8 cellular contexts compared by ENCODE assay signal in genomic region chr19:29811125-29812079, GRCh38. TPM values are rescaled to one million over a fixed set of nuclear protein-coding genes. Genes with fewer than 3 reads are reported as not detected.
DNase-seq lines count a peak whose midpoint lies in the region; ATAC-seq and TF ChIP-seq lines count a peak whose summit lies in the region.

CCNE1 (plus strand) TSS chr19:29811991; CDS start chr19:29812556, 565 bp downstream.

- peak; percentile 80 for DNase-seq in AG10803 (ENCODE audit: low read depth)
- DNase-seq in NCI-H446 (lab: John Stamatoyannopoulos, UW) = peak; percentile 76 to 92
- peak; percentile 97 to 98 for DNase-seq in activated CD4-positive, alpha-beta T cell treated with anti-CD3 and anti-CD28 coated beads for 24 hours (ENCODE audit: low read depth in 2 of 2)
- peak; percentile 82 for DNase-seq in chondrocyte (ENCODE audit: low spot score)
- peak; percentile 90 to 98 for DNase-seq in stimulated activated CD4-positive, alpha-beta T cell treated with anti-CD3 and anti-CD28 coated beads, Interleukin-1b, Interleukin-23, amount 100 ng/mL, for 1 hour (ENCODE audit: low read depth in 2 of 2)

- peak within 1 kb of the TSS; percentile 62 for H3K27ac ChIP-seq in layer of hippocampus (ENCODE audit: low read depth, low read length)

- peaks cover 4% of the 10 kb centered on the region for H3K4me1 Mint-ChIP-seq in chondrocyte (ENCODE audit: low read depth)

- H3K4me3 Mint-ChIP-seq in chondrocyte (ENCODE audit: unreplicated experiment) = peak within 1 kb of the TSS; percentile 77

- no peaks in the 10 kb centered on the region for H3K27me3 ChIP-seq in layer of hippocampus (ENCODE audit: control insufficient read depth, insufficient read depth, low read length)

- peak within 1 kb of the TSS; percentile 72 for H3K27ac Mint-ChIP-seq in chondrocyte (ENCODE audit: unreplicated experiment)

- H3K27me3 Mint-ChIP-seq in chondrocyte (ENCODE audit: low read depth) = no peaks in the 10 kb centered on the region

- H3K36me3 Mint-ChIP-seq in chondrocyte (ENCODE audit: low read depth) = no peaks in the 10 kb centered on the region

- in situ Hi-C loops in GM18951 (cut with MboI; ENCODE audit: low sequenced_read_pairs, unreplicated experiment) = no loop called here

- H3K9me3 Mint-ChIP-seq in chondrocyte (ENCODE audit: low read depth) = no peaks in the 10 kb centered on the region

- TF ChIP-seq POLR2A in GM18951 (IDR thresholded peaks at IDR 0.05; ENCODE audit: extremely low read depth, insufficient read depth, insufficient read length) = peak; percentile 74

- TF ChIP-seq CTCF in AG10803 (conservative IDR thresholded peaks at IDR 0.05; ENCODE audit: low read length) (no peak), chondrocyte (IDR thresholded peaks at IDR 0.05) (no peak)

- H3K4me3 ChIP-seq in AG10803 (ENCODE audit: low read length) = peak within 1 kb of the TSS; percentile 53

- peak; percentile 67 for ATAC-seq in HG03159 (IDR thresholded peaks at IDR 0.05; ENCODE audit: unreplicated experiment)

RNA-seq across cellular contexts. Expression of gene CCNE1, which starts in this region (rescaled TPM):
- 7.6 to 13.4 TPM (median 8.2 TPM) in 3 replicates for total RNA-seq in chondrocyte

Comparison
In these comparisons a context has a peak if more than half of its experiments do, and no peak if none do; other contexts are left out.
1. Peak in every context shown above with its lines: DNase-seq, ATAC-seq, H3K4me3 ChIP-seq and H3K27ac ChIP-seq.